ENCODE assay signal across 8 cellular contexts in the genomic region with DNA sequence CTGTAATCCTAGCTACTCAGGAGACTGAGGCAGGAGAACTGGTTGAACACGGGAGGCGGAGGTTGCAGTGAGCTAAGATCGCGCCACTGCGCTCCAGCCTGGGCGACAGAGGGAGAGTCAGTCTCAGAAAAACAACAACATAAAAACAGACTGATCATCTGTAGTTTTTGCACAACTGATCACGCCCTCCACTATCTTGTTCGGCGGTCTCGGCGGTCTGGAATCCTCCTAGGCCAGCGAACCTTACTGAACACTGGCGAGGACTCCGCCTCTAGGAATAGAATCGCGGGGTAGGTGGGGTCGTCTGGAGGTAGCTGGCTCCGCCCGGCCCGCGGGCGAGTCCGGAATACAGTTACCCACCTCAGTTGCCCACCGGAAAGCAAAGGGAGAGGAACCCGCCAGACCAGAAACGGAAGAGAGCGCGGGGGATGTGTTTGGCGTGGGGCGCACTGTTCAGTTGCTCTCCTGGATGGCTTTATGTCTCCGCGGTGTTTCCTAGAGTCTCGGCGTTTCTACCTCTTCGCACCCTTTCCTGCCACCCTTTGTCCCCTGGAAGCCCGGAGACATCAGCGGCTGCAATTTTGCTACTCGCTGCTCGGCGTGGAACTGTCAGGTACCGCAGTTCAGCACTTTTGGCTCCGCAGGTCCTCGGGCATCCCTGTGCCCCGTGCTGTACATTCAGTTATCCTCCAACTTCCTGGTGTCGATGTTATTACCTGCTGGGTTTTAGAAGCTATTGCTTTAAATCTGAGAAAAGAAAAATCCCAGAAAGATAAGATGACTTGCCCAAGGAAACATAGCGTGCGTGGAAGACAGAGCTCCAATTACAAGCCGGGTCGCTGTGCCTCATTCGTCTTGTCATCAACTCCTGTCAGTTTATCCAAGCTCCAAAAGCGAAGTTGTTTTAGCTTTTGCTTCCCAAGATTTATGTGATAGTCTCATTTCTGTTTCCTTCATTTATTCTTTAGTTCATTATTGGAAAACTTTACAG. TPM values are rescaled to one million over a fixed set of nuclear protein-coding genes. Genes with fewer than 3 reads are reported as not detected.
A peak's percentile ranks its signal among the peaks of the same experiment; 100 is the strongest.
DNase-seq lines count a peak whose midpoint lies in the region; ATAC-seq, FAIRE-seq and TF ChIP-seq lines count a peak whose summit lies in the region.

No MANE protein-coding gene starts in this region.

- peak overlapping the region; percentile 59 to 90 for H3K4me3 ChIP-seq in kidney (ENCODE audit: low read length in 2 of 2)

- peaks cover 8% of the 10 kb centered on the region for H3K36me3 Mint-ChIP-seq in central memory CD8-positive, alpha-beta T cell (ENCODE audit: insufficient read depth)

- TF ChIP-seq CTCF in kidney (IDR thresholded peaks at IDR 0.05; ENCODE audit: borderline replicate concordance, extremely low read depth, insufficient read depth), result no peak

- peak; percentile 95 for ATAC-seq in GM19035 (IDR thresholded peaks at IDR 0.05; ENCODE audit: unreplicated experiment)
- ATAC-seq in HG03280 (IDR thresholded peaks at IDR 0.05; ENCODE audit: unreplicated experiment), result peak; percentile 94
- ATAC-seq in central memory CD8-positive, alpha-beta T cell (replicated peaks; ENCODE audit: extremely low read depth, poor library complexity, severe bottlenecking), result peak; percentile 88

- no peaks in the 10 kb centered on the region for H3K27me3 Mint-ChIP-seq in central memory CD8-positive, alpha-beta T cell

- H3K9ac ChIP-seq in kidney (ENCODE audit: low read length in 2 of 2), result peak overlapping the region; percentile 0 to 70

- H3K27ac ChIP-seq in kidney (ENCODE audit: low read depth in 2 of 2, low read length in 2 of 2), result peak overlapping the region; percentile 58 to 61

- H3K9me3 Mint-ChIP-seq in central memory CD8-positive, alpha-beta T cell, result no peaks in the 10 kb centered on the region

- H3K9me3 ChIP-seq in kidney (ENCODE audit: control insufficient read depth in 1 of 2, low read length in 2 of 2), result no peaks in the 10 kb centered on the region

- H3K4me1 Mint-ChIP-seq in central memory CD8-positive, alpha-beta T cell, result peaks cover 12% of the 10 kb centered on the region

- peak; percentile 92 for DNase-seq in AG20443 (ENCODE audit: low spot score)
- DNase-seq in NCI-H345 (lab: John Stamatoyannopoulos, UW), result peak; percentile 86
- peak; percentile 64 to 67 (median 65) for DNase-seq in activated CD4-positive, CD25-positive, alpha-beta regulatory T cell (lab: John Stamatoyannopoulos, UW)
- peak; percentile 72 to 76 for DNase-seq in central memory CD8-positive, alpha-beta T cell (ENCODE audit: low spot score in 2 of 2)
- DNase-seq in kidney, result peak; percentile 92
- peak; percentile 60 to 74 for DNase-seq in stimulated activated CD4-positive, alpha-beta T cell treated with anti-CD3 and anti-CD28 coated beads, Interleukin-15, amount 100 ng/mL, for 1 hour (ENCODE audit: low read depth in 1 of 2, low spot score in 1 of 2)

- no peaks in the 10 kb centered on the region for H3K36me3 ChIP-seq in kidney (ENCODE audit: control insufficient read depth in 1 of 2, insufficient read depth in 2 of 2, low read length in 2 of 2)

- peaks cover 0 to 5% of the 10 kb centered on the region in 2 donors for H3K4me1 ChIP-seq in kidney (ENCODE audit: control insufficient read depth in 1 of 2, insufficient read depth in 1 of 2, low read depth in 1 of 2, low read length in 2 of 2)

- H3K4me3 Mint-ChIP-seq in central memory CD8-positive, alpha-beta T cell, result peak overlapping the region; percentile 96

- FAIRE-seq in kidney (lab: Jason Lieb, UNC), result no peak

- intact Hi-C loops in kidney (cut with DNase I), result no loop called here

- peak overlapping the region; percentile 92 for H3K27ac Mint-ChIP-seq in central memory CD8-positive, alpha-beta T cell (ENCODE audit: low read depth)

RNA-seq across cellular contexts. Expression of gene HNRNPA1L2, which starts 24.9 kb away (rescaled TPM):
- total RNA-seq in kidney, result 9.3 TPM
- polyA plus RNA-seq in kidney (ENCODE audit: insufficient read depth, low read depth, low replicate concordance), result 8.9 TPM

RNA-seq across cellular contexts. Expression of gene SUGT1, which starts 35.3 kb away (rescaled TPM):
- 51.5 TPM for total RNA-seq in kidney
- polyA plus RNA-seq in kidney (ENCODE audit: insufficient read depth, low read depth, low replicate concordance), result 55.8 TPM

Comparison
In these comparisons a context has a peak if more than half of its experiments do, and no peak if none do; other contexts are left out.
1. Peak in every context shown above with its lines: DNase-seq, ATAC-seq, H3K4me3 ChIP-seq and H3K27ac ChIP-seq.